Comparison of ENCODE assay signal across 8 cellular contexts in genomic region chr10:114937962-114938817, GRCh38. TPM values are rescaled to one million over a fixed set of nuclear protein-coding genes. Genes with fewer than 3 reads are reported as not detected.
DNase-seq lines count a peak whose midpoint lies in the region; ATAC-seq, FAIRE-seq and TF ChIP-seq lines count a peak whose summit lies in the region.

TRUB1 (plus strand) TSS chr10:114938195; CDS start chr10:114938254, 59 bp downstream.

- WGBS in psoas muscle, 3 donors = 0 to 1% (median 0%) methylated on average over 45 of the region's 45 CpGs

- no peak for FAIRE-seq in urothelium cell line (lab: Jason Lieb, UNC)

- TF ChIP-seq CTCF in right atrium auricular region (IDR thresholded peaks at IDR 0.05) (no peak), psoas muscle (IDR thresholded peaks at IDR 0.05) (no peak)

- intact Hi-C loops in psoas muscle (cut with DNase I) = loop anchor here in 1 of 2 donors (10.0 kb wide), 1 partner anchor 113 kb away; the partner anchor contains the start of gene FHIP2A

- H3K36me3 ChIP-seq in right atrium auricular region (no peaks in the 10 kb centered on the region), psoas muscle (ENCODE audit: insufficient read depth in 1 of 2, low read depth in 1 of 2) (peaks cover 0 to 8% of the 10 kb centered on the region in 2 donors)

- peak; percentile 82 for TF ChIP-seq POLR2A in GM15510 (IDR thresholded peaks at IDR 0.05; ENCODE audit: borderline replicate concordance, extremely low read depth, insufficient read length)

- peak within 1 kb of the TSS; percentile 93 for H3K4me3 Mint-ChIP-seq in T-helper 17 cell

- H3K27me3 Mint-ChIP-seq in T-helper 17 cell = no peaks in the 10 kb centered on the region

- H3K4me1 Mint-ChIP-seq in T-helper 17 cell = peaks cover 14% of the 10 kb centered on the region

- H3K4me3 ChIP-seq in right atrium auricular region (peak within 1 kb of the TSS; percentile 85 to 92), psoas muscle (peak within 1 kb of the TSS; percentile 91)

- H3K36me3 Mint-ChIP-seq in T-helper 17 cell (ENCODE audit: low read depth) = no peaks in the 10 kb centered on the region

- H3K27ac Mint-ChIP-seq in T-helper 17 cell = peak within 1 kb of the TSS; percentile 98

- H3K27ac ChIP-seq in angular gyrus (ENCODE audit: low read depth, low read length) = peak within 1 kb of the TSS; percentile 59
- peak within 1 kb of the TSS; percentile 80 to 89 for H3K27ac ChIP-seq in right atrium auricular region
- H3K27ac ChIP-seq in psoas muscle = peak within 1 kb of the TSS; percentile 89

- ATAC-seq in HG02885 (IDR thresholded peaks at IDR 0.05; ENCODE audit: poor library complexity, unreplicated experiment) = peak; percentile 100
- peak; percentile 100 for ATAC-seq in T-helper 17 cell
- peak; percentile 97 to 99 (median 98) for ATAC-seq in psoas muscle

- no peaks in the 10 kb centered on the region for H3K27me3 ChIP-seq in right atrium auricular region
- no peaks in the 10 kb centered on the region for H3K27me3 ChIP-seq in psoas muscle (ENCODE audit: insufficient read depth in 3 of 3, low read length in 2 of 3)

- H3K9me3 ChIP-seq in T-helper 17 cell (ENCODE audit: control insufficient read depth, low read length, poor library complexity, severe bottlenecking) = no peaks in the 10 kb centered on the region
- H3K9me3 ChIP-seq in right atrium auricular region = no peaks in the 10 kb centered on the region
- no peaks in the 10 kb centered on the region for H3K9me3 ChIP-seq in psoas muscle

- DNase-seq in NCI-H1694 treated with DMSO at 0.1 percent for 48 hours (lab: John Stamatoyannopoulos, UW) (peak; percentile 70), T-helper 17 cell (peak; percentile 62 to 75 (median 67)), right atrium auricular region (ENCODE audit: low spot score) (peak; percentile 96), psoas muscle (peak; percentile 92 to 95), urothelium cell line (ENCODE audit: low spot score) (peak; percentile 90)

- H3K4me1 ChIP-seq in right atrium auricular region = peaks cover 0 to 30% of the 10 kb centered on the region in 2 donors
- H3K4me1 ChIP-seq in psoas muscle = peaks cover 38% of the 10 kb centered on the region

RNA-seq across cellular contexts. Expression of gene TRUB1, which starts in this region (rescaled TPM):
- total RNA-seq in T-helper 17 cell (10 to 100 TPM in 1 of 2 donors, 1 to 10 TPM in 1; 7.5 to 10.5 TPM), right atrium auricular region (10 to 100 TPM; 15.3 to 22.9 TPM), psoas muscle (1 to 10 TPM; 5.4 to 8.8 (median 8.5) TPM)
- 1 to 10 TPM; 3.3 to 8.9 (median 4.3) TPM for polyA plus RNA-seq in psoas muscle

Comparison
In these comparisons a context has a peak if more than half of its experiments do, and no peak if none do; other contexts are left out.
1. Peak in every context shown above with its lines: DNase-seq, ATAC-seq, H3K4me3 ChIP-seq and H3K27ac ChIP-seq.